ENCODE assay signal across 24 cellular contexts in genomic region chr18:58599106-58599505, GRCh38. TPM values are rescaled to one million over a fixed set of nuclear protein-coding genes. Genes with fewer than 3 reads are reported as not detected.
DNase-seq lines count a peak whose midpoint lies in the region; ATAC-seq, FAIRE-seq and TF ChIP-seq lines count a peak whose summit lies in the region.
"Had no signal": no experiment of that assay in that cellular context is flagged by ENCODE, and none has a peak within 500 bp of the region (broad histone marks: within the 10 kb centered on the region; RNA-seq: fewer than 3 reads in every experiment).

No MANE protein-coding gene starts in this region.

- H3K9ac ChIP-seq in H1 (replicated peaks in 1 of 4; ENCODE audit: extremely low read depth in 1 of 4, low read depth in 3 of 4, low read length in 3 of 4), result no peak overlapping the region

- H3K79me1 ChIP-seq in H1 (ENCODE audit: low read depth, low read length), result no peaks in the 10 kb centered on the region

- H2BK12ac ChIP-seq in H1 (ENCODE audit: low read depth, low read length), result no peak overlapping the region

- H3K79me2 ChIP-seq in H1 (ENCODE audit: control insufficient read depth in 1 of 2, insufficient read depth in 2 of 2, low read length in 2 of 2), result no peaks in the 10 kb centered on the region

- no peaks in the 10 kb centered on the region for H3K36me3 ChIP-seq in H1 (ENCODE audit: control insufficient read depth in 2 of 4, insufficient read depth in 4 of 4, low read length in 3 of 4)
- no peaks in the 10 kb centered on the region for H3K36me3 ChIP-seq in kidney epithelial cell (ENCODE audit: control insufficient read depth, insufficient read depth, low read length)
- H3K36me3 ChIP-seq: esophagus muscularis mucosa had no signal

- H3K23ac ChIP-seq in H1 (ENCODE audit: insufficient read length), result no peak overlapping the region

- H2AFZ ChIP-seq in H1 (ENCODE audit: low read length), result no peak overlapping the region

- H2BK120ac ChIP-seq in H1 (replicated peaks; ENCODE audit: low read depth, low read length), result no peak overlapping the region

- H3K18ac ChIP-seq in H1 (ENCODE audit: extremely low read depth, low read length), result no peak overlapping the region

- no peak overlapping the region for H3K4ac ChIP-seq in H1 (replicated peaks; ENCODE audit: insufficient read length, low read depth, low read length)

- no peak overlapping the region for H2BK15ac ChIP-seq in H1 (ENCODE audit: low read length)

- H3K4me3 ChIP-seq in H1 (ENCODE audit: extremely low read depth in 1 of 4, insufficient read depth in 2 of 4, low read depth in 3 of 4, low read length in 4 of 4) (no peak overlapping the region), kidney epithelial cell (ENCODE audit: low read depth, low read length) (no peak overlapping the region)
- H3K4me3 ChIP-seq: esophagus muscularis mucosa had no signal

- no peak overlapping the region for H3K14ac ChIP-seq in H1 (ENCODE audit: insufficient read length)

- no peak overlapping the region for H3K4me2 ChIP-seq in H1 (ENCODE audit: insufficient read depth in 1 of 2, low read depth in 2 of 2, low read length in 2 of 2)

- H2BK20ac ChIP-seq in H1 (ENCODE audit: low read length), result 0 out of 2 replicates have a peak overlapping the region, but pooled peaks have one; percentile 72

- CTCF ChIA-PET in H1 (lab: Charles Lee; ENCODE audit: partially characterized antibody), result interaction anchor here (1.0 kb wide), 1 partner anchor 165 kb away, joined by 3 read pairs; no protein-coding TSS in a partner anchor

- no peak overlapping the region; the same call in 1 of the 2 replicates for H2AK5ac ChIP-seq in H1 (ENCODE audit: low read depth, low read length)

- ATAC-seq in GM18520 (IDR thresholded peaks at IDR 0.05; ENCODE audit: unreplicated experiment) (no peak), GM21619 (IDR thresholded peaks at IDR 0.05; ENCODE audit: unreplicated experiment) (no peak), HG03108 (IDR thresholded peaks at IDR 0.05; ENCODE audit: unreplicated experiment) (no peak)
- ATAC-seq: activated CD8-positive, alpha-beta T cell treated with anti-CD3 and anti-CD28 coated beads, Interleukin-2, amount 10 ng/mL, durations not matched to agents 7 days and 5 days had no signal

- peaks cover 6% of the 10 kb centered on the region in 2 experiments; a peak in 2 of 4 replicates for H3K9me3 ChIP-seq in H1 (ENCODE audit: insufficient read depth in 2 of 2, low read depth in 1 of 2, low read length in 1 of 2)

- POLR2A ChIA-PET in H1 (lab: Charles Lee; ENCODE audit: partially characterized antibody), result no interaction called here

- H4K5ac ChIP-seq in H1 (ENCODE audit: insufficient read length, low read depth, low read length), result no peak overlapping the region

- no peak for TF ChIP-seq POLR2A in H1 (IDR thresholded peaks at IDR 0.05; ENCODE audit: control extremely low read depth in 1 of 2, low read depth in 2 of 2, low read length in 2 of 2)

- WGBS in H1 (ENCODE audit: extremely low coverage in 1 of 2, insufficient coverage in 1 of 2, insufficient read length in 1 of 2, insufficient replicate concordance in 2 of 2, low coverage in 1 of 2, low lambda C conversion rate in 2 of 2, missing lambda C conversion rate in 1 of 2), 2 experiments, result 93% methylated on average over 7 of the region's 7 CpGs; no CpG with 5 or more reads in 1 of the 2 experiments

- DNase-seq in Daoy (ENCODE audit: low read depth) (peak; percentile 62), HTR-8/SVneo (ENCODE audit: insufficient read length, low spot score) (no peak), H1 (ENCODE audit: low read depth in 1 of 2, low spot score in 2 of 2) (no peak), kidney epithelial cell (ENCODE audit: low read depth) (peak; percentile 92), NCI-H446 (lab: John Stamatoyannopoulos, UW) (no peak)
- DNase-seq: activated CD4-positive, CD25-positive, alpha-beta regulatory T cell treated with anti-CD3 and anti-CD28 coated beads, Interleukin-2, amount 50 U/mL, for 72 hours; activated CD8-positive, alpha-beta T cell treated with anti-CD3 and anti-CD28 coated beads, Interleukin-2, amount 10 ng/mL, durations not matched to agents 7 days and 5 days; activated naive CD4-positive, alpha-beta T cell treated with Interleukin-2 at 50 U/mL for 16 hours; activated T-cell treated with anti-CD3 and anti-CD28 coated beads, Interleukin-2, amount 50 U/mL, for 24 hours; Calu3; cerebellar nuclear complex; effector CD4-positive, alpha-beta T cell; GOT3; NCI-H1417 treated with DMSO at 0.1 percent for 48 hours; NCI-H524 treated with DMSO at 0.1 percent for 48 hours; stimulated activated CD4-positive, alpha-beta T cell treated with anti-CD3 and anti-CD28 coated beads, Interleukin-1b, Interleukin-23, amount 100 ng/mL, for 48 hours; substantia nigra had no signal

- TF ChIP-seq RAD21 in H1 (IDR thresholded peaks at IDR 0.05 in 1 of 2, conservative IDR thresholded peaks at IDR 0.05 in 1 of 2; ENCODE audit: low read depth in 2 of 2, low read length in 2 of 2), result no peak

- H3K27ac ChIP-seq in H1 (ENCODE audit: low read depth, low read length), result no peak overlapping the region
- H3K27ac ChIP-seq: C4-2B, esophagus muscularis mucosa had no signal

- H4K8ac ChIP-seq in H1 (ENCODE audit: extremely low read depth, insufficient read depth, low read length), result no peak overlapping the region

- H3K27me3 ChIP-seq in H1 (replicated peaks in 1 of 4; ENCODE audit: control insufficient read depth in 3 of 4, extremely low read depth in 1 of 4, insufficient read depth in 3 of 4, low read length in 3 of 4), result no peaks in the 10 kb centered on the region
- H3K27me3 ChIP-seq in kidney epithelial cell (ENCODE audit: control insufficient read depth, insufficient read depth, low read length), result no peaks in the 10 kb centered on the region

- FAIRE-seq in HTR-8/SVneo (lab: Jason Lieb, UNC), result peak; percentile 57
- FAIRE-seq in H1 (lab: Jason Lieb, UNC), result no peak

- no peak for TF ChIP-seq EP300 in H1 (IDR thresholded peaks at IDR 0.05; ENCODE audit: borderline replicate concordance in 1 of 2, low read depth in 2 of 2, low read length in 2 of 2)

- H4K20me1 ChIP-seq in H1 (replicated peaks in 1 of 2; ENCODE audit: control insufficient read depth in 1 of 2, insufficient read depth in 2 of 2, low read length in 2 of 2), result no peaks in the 10 kb centered on the region

- no peaks in the 10 kb centered on the region for H3K23me2 ChIP-seq in H1 (ENCODE audit: low read depth, low read length)

- H2BK5ac ChIP-seq in H1 (ENCODE audit: low read depth, low read length), result no peak overlapping the region; the same call in 1 of the 2 replicates

- no peak overlapping the region for H3K56ac ChIP-seq in H1 (replicated peaks; ENCODE audit: insufficient read length, low read depth, low read length)

- no peak overlapping the region for H4K91ac ChIP-seq in H1 (replicated peaks; ENCODE audit: insufficient read length, low read length)

- H3K4me1 ChIP-seq in H1 (replicated peaks in 1 of 4; ENCODE audit: control insufficient read depth in 3 of 4, insufficient read depth in 4 of 4, low read length in 3 of 4), result peaks cover 0 to 6% (median 3%) of the 10 kb centered on the region in 4 experiments; a peak in 4 of 7 replicates

- TF ChIP-seq CTCF in H1 (IDR thresholded peaks at IDR 0.05; ENCODE audit: control extremely low read depth in 1 of 3, insufficient read depth in 1 of 3, low read depth in 1 of 3, low read length in 3 of 3), result no peak
- no peak for TF ChIP-seq CTCF in kidney epithelial cell (IDR thresholded peaks at IDR 0.05; ENCODE audit: insufficient read depth, low read length, poor library complexity, severe bottlenecking)

TF ChIP-seq in H1, 55 proteins besides CTCF, POLR2A, EP300 and RAD21:
- TF ChIP-seq TEAD4 (IDR thresholded peaks at IDR 0.05; ENCODE audit: low read depth, low read length), result no peak
- TF ChIP-seq MAFK (IDR thresholded peaks at IDR 0.05; ENCODE audit: low read depth, low read length), result no peak
- TF ChIP-seq CHD2 (IDR thresholded peaks at IDR 0.05; ENCODE audit: low read length), result no peak
- no peak for TF ChIP-seq TAF1 (IDR thresholded peaks at IDR 0.05; ENCODE audit: low read depth, low read length)
- no peak for TF ChIP-seq CHD1 (IDR thresholded peaks at IDR 0.05; ENCODE audit: low read depth, low read length)
- no peak for TF ChIP-seq POLR2AphosphoS5 (IDR thresholded peaks at IDR 0.05; ENCODE audit: low read depth, low read length)
- no peak for TF ChIP-seq CTBP2 (IDR thresholded peaks at IDR 0.05; ENCODE audit: borderline replicate concordance, insufficient read depth, insufficient read length, low read length)
- TF ChIP-seq HDAC6 (IDR thresholded peaks at IDR 0.05; ENCODE audit: low read depth, low read length), result no peak

RNA-seq across cellular contexts. Expression of gene ALPK2, which starts 29.8 kb away (rescaled TPM):
- total RNA-seq in Daoy (2014; rRNA removed; shearing (Covaris generic)), result 2.9 and 3.5 TPM in 2 replicates
- 0.38 and 0.41 TPM in 2 replicates for total RNA-seq in H1 (2021; fragmentation: NEBNext Ultra II Directional; extraction: Animal tissue kit (Norgen Biotek cat#: 25700))
- 0.09 and 0.13 TPM in 2 replicates for polyA plus RNA-seq in H1 (2011; rRNA removed)
- polyA plus RNA-seq in H1 (2011; cell fraction: cytosol; rRNA removed), result 0.31 TPM
- polyA plus RNA-seq in H1 (2011; cell fraction: nucleus; rRNA removed), result 0.19 TPM
- polyA plus RNA-seq in H1 (2012, experiment 1 of 2), result 0.15 to 0.65 TPM (median 0.39 TPM) in 4 replicates
- polyA plus RNA-seq in H1 (2012, experiment 2 of 2), result not detected
- 0.12 TPM for polyA plus RNA-seq in H1 (2013, experiment 1 of 2)
- 0.28 TPM for polyA plus RNA-seq in H1 (2013, experiment 2 of 2)
- 0.49 and 0.54 TPM in 2 replicates for polyA minus RNA-seq in H1 (2011; rRNA and poly(A)+ RNA removed)
- 1.6 TPM for polyA minus RNA-seq in H1 (2011; cell fraction: cytosol; rRNA and poly(A)+ RNA removed)
- polyA minus RNA-seq in H1 (2011; cell fraction: nucleus; rRNA and poly(A)+ RNA removed), result 1.3 TPM
- total RNA-seq in kidney epithelial cell, result 12.2 and 13.5 TPM in 2 replicates
- total RNA-seq: activated CD8-positive, alpha-beta T cell treated with anti-CD3 and anti-CD28 coated beads, Interleukin-2, amount 10 ng/mL, durations not matched to agents 7 days and 5 days; Calu3; neural crest cell; posterior vena cava had no signal

Comparison
In these comparisons a context has a peak if more than half of its experiments do, and no peak if none do; other contexts are left out.
1. DNase-seq: peak in Daoy (single experiment) and kidney epithelial cell (single experiment); none in HTR-8/SVneo (single experiment), H1 (0 of 2) and NCI-H446 (0 of 2).